23 cellular contexts compared by ENCODE assay signal in the genomic region with DNA sequence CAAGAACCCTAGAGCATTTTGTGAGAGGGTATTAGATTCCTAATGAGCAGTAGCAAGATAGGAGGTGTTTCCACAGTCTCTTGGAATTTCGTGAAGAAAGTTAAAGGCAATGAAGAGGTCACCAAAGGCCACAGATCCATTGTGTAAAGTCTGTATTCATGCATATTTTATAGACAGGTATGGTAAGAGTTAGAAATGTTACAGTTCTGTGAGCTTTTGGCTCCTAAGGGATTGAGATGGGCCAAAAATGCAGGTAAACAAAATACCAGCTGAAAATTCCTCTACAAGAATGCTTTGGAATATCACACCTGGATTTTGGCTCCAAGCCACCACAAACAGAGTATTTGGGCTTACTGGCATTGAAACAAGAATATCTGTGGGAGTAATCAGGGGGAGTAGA.
"Had no signal": no experiment of that assay in that cellular context is flagged by ENCODE, and none has a peak within 500 bp of the region (broad histone marks: within the 10 kb centered on the region; RNA-seq: fewer than 3 reads in every experiment).

No MANE protein-coding gene starts in this region.

- H3K9me3 ChIP-seq: gastroesophageal sphincter, heart left ventricle, left lung, ovary, right atrium auricular region, sigmoid colon, testis, tibial artery, vagina had no signal

- H3K79me2 ChIP-seq: hepatocyte had no signal

- H3K27ac ChIP-seq: dorsolateral prefrontal cortex, epithelial cell of prostate, gastroesophageal sphincter, heart left ventricle, hepatocyte, left lung, ovary, right atrium auricular region, sigmoid colon, testis, tibial artery, vagina had no signal

- ATAC-seq: esophagus mucosa; gastroesophageal sphincter; heart left ventricle; left cardiac atrium; left lung; naive thymus-derived CD8-positive, alpha-beta T cell; stimulated activated memory B cell treated with anti-CD40 and anti-IgM and Interleukin-4, amounts not matched to agents 10 μg/mL and 1 μg/mL and 100 μg/mL, for 72 hours; stimulated activated naive CD8-positive, alpha-beta T cell treated with anti-CD3 and anti-CD28 coated beads, Interleukin-15, Interleukin-2, amounts not matched to agents 100 U/mL and 50 U/mL, for 24 hours had no signal

- H2AFZ ChIP-seq: hepatocyte had no signal

- H3K36me3 ChIP-seq: gastroesophageal sphincter, heart left ventricle, left lung, ovary, right atrium auricular region, sigmoid colon, tibial artery, vagina had no signal

- H3K27me3 ChIP-seq: gastroesophageal sphincter, heart left ventricle, hepatocyte, left lung, ovary, right atrium auricular region, sigmoid colon, testis, tibial artery, vagina had no signal

- DNase-seq: dorsolateral prefrontal cortex; effector CD4-positive, alpha-beta T cell; foreskin fibroblast; heart left ventricle; left cardiac atrium; left lung; naive thymus-derived CD8-positive, alpha-beta T cell; occipital lobe; ovary; sigmoid colon; stimulated activated CD4-positive, alpha-beta T cell treated with anti-CD3 and anti-CD28 coated beads, Interleukin-2, amount 100 ng/mL, for 24 hours; stimulated activated CD4-positive, alpha-beta T cell treated with anti-CD3 and anti-CD28 coated beads, Interleukin-4, amount 100 ng/mL, for 4 hours; stimulated activated naive CD8-positive, alpha-beta T cell treated with anti-CD3 and anti-CD28 coated beads, Interleukin-15, Interleukin-2, amounts not matched to agents 100 U/mL and 50 U/mL, for 24 hours; substantia nigra; testis; tibial artery had no signal

- H3K4me3 ChIP-seq: dorsolateral prefrontal cortex, gastroesophageal sphincter, heart left ventricle, hepatocyte, left lung, ovary, right atrium auricular region, sigmoid colon, testis, tibial artery, vagina had no signal

- H3K4me1 ChIP-seq: gastroesophageal sphincter, heart left ventricle, left lung, right atrium auricular region, testis, tibial artery, vagina had no signal

- H3K4me2 ChIP-seq: hepatocyte had no signal
